Comparison of ENCODE assay signal across 13 cellular contexts in the genomic region with DNA sequence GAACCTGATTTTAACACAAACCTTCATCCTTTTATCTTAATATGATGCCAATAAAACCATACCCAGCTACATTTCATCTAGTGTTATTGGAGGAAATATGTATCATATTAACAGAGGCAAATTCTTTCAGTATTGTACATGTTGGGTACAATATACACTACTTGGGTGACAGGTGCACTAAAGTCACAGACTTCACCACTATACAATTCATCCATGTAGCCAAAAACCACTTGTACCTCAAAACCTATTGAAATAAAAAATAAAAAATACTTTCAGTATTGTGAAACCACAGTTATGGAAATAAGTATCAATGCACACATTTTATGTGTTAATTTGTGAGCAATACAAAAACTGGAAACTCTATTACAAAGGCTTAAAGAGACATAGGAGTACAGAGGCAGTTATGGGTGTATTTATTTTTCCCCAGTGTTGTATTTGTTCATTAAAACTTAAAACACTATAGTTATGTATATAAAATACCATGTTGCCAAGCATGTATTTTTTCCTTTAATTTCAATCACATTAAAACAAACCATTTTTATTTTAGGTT. TPM values are rescaled to one million over a fixed set of nuclear protein-coding genes. Genes with fewer than 3 reads are reported as not detected.
A peak's percentile ranks its signal among the peaks of the same experiment; 100 is the strongest.
DNase-seq lines count a peak whose midpoint lies in the region; ATAC-seq lines count a peak whose summit lies in the region.
"Had no signal": no experiment of that assay in that cellular context is flagged by ENCODE, and none has a peak within 500 bp of the region (broad histone marks: within the 10 kb centered on the region; RNA-seq: fewer than 3 reads in every experiment).

No MANE protein-coding gene starts in this region.

- H3K9me3 Mint-ChIP-seq in activated T-cell treated with anti-CD3 and anti-CD28 coated beads, Interleukin-2, amount 50 U/mL, for 72 hours = no peaks in the 10 kb centered on the region
- no peaks in the 10 kb centered on the region for H3K9me3 Mint-ChIP-seq in stimulated activated effector memory CD8-positive, alpha-beta T cell treated with anti-CD3 and anti-CD28 coated beads, Interleukin-12 subunit alpha, Interleukin-12 subunit beta, amount 100 ng/mL, for 72 hours
- H3K9me3 Mint-ChIP-seq: CD4-positive, alpha-beta T cell had no signal

- peak; percentile 43 to 44 for ATAC-seq in activated T-cell treated with anti-CD3 and anti-CD28 coated beads, Interleukin-2, amount 50 U/mL, for 72 hours (replicated peaks in 1 of 2)
- ATAC-seq in GM18858 (IDR thresholded peaks at IDR 0.05; ENCODE audit: unreplicated experiment) = peak; percentile 49
- peak; percentile 64 for ATAC-seq in HG02885 (IDR thresholded peaks at IDR 0.05; ENCODE audit: poor library complexity, unreplicated experiment)
- peak; percentile 55 for ATAC-seq in stimulated activated effector memory CD8-positive, alpha-beta T cell treated with anti-CD3 and anti-CD28 coated beads, Interleukin-12 subunit alpha, Interleukin-12 subunit beta, amount 100 ng/mL, for 72 hours

- DNase-seq in activated T-cell treated with anti-CD3 and anti-CD28 coated beads, Interleukin-2, amount 50 U/mL, for 72 hours = no peak
- no peak for DNase-seq in activated T-cell treated with anti-CD3 and anti-CD28 coated beads for 4 hours
- no peak for DNase-seq in stimulated activated effector memory CD8-positive, alpha-beta T cell treated with anti-CD3 and anti-CD28 coated beads, Interleukin-12 subunit alpha, Interleukin-12 subunit beta, amount 100 ng/mL, for 72 hours (ENCODE audit: low spot score in 2 of 2)
- DNase-seq in GDM1 (lab: John Stamatoyannopoulos, UW) = no peak
- DNase-seq in KG1 (lab: John Stamatoyannopoulos, UW) = no peak
- DNase-seq: C1 segment of cervical spinal cord; Calu3; CD4-positive, alpha-beta T cell; DMS 273 treated with DMSO at 0.1 percent for 48 hours; GOT3 had no signal

- H3K36me3 Mint-ChIP-seq in activated T-cell treated with anti-CD3 and anti-CD28 coated beads, Interleukin-2, amount 50 U/mL, for 72 hours (ENCODE audit: insufficient read depth in 2 of 2) = peaks cover 0 to 5% of the 10 kb centered on the region in 2 donors
- H3K36me3 Mint-ChIP-seq in stimulated activated effector memory CD8-positive, alpha-beta T cell treated with anti-CD3 and anti-CD28 coated beads, Interleukin-12 subunit alpha, Interleukin-12 subunit beta, amount 100 ng/mL, for 72 hours = peaks cover 26% of the 10 kb centered on the region

- H3K4me3 Mint-ChIP-seq in activated T-cell treated with anti-CD3 and anti-CD28 coated beads, Interleukin-2, amount 50 U/mL, for 72 hours = no peak overlapping the region
- H3K4me3 Mint-ChIP-seq in stimulated activated effector memory CD8-positive, alpha-beta T cell treated with anti-CD3 and anti-CD28 coated beads, Interleukin-12 subunit alpha, Interleukin-12 subunit beta, amount 100 ng/mL, for 72 hours = no peak overlapping the region
- H3K4me3 Mint-ChIP-seq: B cell; CD4-positive, alpha-beta T cell had no signal

- no peaks in the 10 kb centered on the region for H3K27me3 Mint-ChIP-seq in activated T-cell treated with anti-CD3 and anti-CD28 coated beads, Interleukin-2, amount 50 U/mL, for 72 hours (ENCODE audit: low read depth)
- H3K27me3 Mint-ChIP-seq: B cell; CD4-positive, alpha-beta T cell had no signal

- no peak overlapping the region for H3K27ac Mint-ChIP-seq in activated T-cell treated with anti-CD3 and anti-CD28 coated beads, Interleukin-2, amount 50 U/mL, for 72 hours
- no peak overlapping the region for H3K27ac Mint-ChIP-seq in stimulated activated effector memory CD8-positive, alpha-beta T cell treated with anti-CD3 and anti-CD28 coated beads, Interleukin-12 subunit alpha, Interleukin-12 subunit beta, amount 100 ng/mL, for 72 hours
- H3K27ac Mint-ChIP-seq: B cell; CD4-positive, alpha-beta T cell had no signal

- H3K4me1 Mint-ChIP-seq in activated T-cell treated with anti-CD3 and anti-CD28 coated beads, Interleukin-2, amount 50 U/mL, for 72 hours (ENCODE audit: low read depth) = no peaks in the 10 kb centered on the region
- H3K4me1 Mint-ChIP-seq in stimulated activated effector memory CD8-positive, alpha-beta T cell treated with anti-CD3 and anti-CD28 coated beads, Interleukin-12 subunit alpha, Interleukin-12 subunit beta, amount 100 ng/mL, for 72 hours = no peaks in the 10 kb centered on the region
- H3K4me1 Mint-ChIP-seq: B cell had no signal

RNA-seq across cellular contexts. Expression of gene GPR88, which starts 25.1 kb away (rescaled TPM):
- not detected for total RNA-seq in activated T-cell treated with anti-CD3 and anti-CD28 coated beads, Interleukin-2, amount 50 U/mL, for 72 hours
- total RNA-seq: B cell; Calu3; CD4-positive, alpha-beta T cell had no signal
